Comparison of ENCODE assay signal across 19 cellular contexts in the genomic region with DNA sequence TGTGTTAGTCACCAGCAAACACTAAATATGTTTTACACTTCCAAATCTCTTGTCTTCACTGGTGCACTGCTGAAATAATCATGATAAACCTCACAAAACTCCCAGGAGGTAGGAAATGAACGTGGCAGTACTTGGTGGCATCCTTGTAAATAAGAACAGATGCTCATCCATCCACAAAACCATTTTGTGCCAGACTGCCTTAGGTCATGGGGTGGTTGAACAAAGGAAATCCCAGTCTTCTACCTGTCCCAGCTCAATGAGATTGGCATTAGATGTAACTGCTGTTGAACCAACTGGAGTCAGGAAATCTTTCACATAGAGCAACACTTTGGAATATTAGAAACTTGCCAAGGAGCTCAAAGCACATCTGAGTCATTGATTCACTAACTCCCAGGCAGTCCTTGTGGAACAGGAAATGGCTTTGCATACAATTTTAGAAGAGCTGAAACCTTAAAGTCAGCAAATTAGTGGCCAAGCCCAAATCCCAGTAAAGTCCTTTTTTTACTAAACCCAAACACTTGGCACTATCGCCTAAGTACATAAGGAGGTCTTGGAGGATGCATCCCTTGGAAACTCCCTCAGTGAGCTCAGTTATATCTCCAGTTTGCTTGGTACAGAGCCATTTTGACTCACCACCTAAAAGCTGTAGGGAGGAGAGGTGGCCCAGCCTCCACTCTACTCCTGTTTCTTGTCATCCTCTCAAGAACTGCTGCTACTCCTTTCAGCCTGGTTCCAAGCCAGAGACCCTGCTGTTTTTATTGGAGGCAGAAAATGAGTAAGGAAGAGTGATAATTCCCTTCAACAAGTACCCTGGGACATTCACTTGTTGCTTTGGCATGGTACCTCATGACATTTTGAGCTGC.
DNase-seq lines count a peak whose midpoint lies in the region; ATAC-seq and TF ChIP-seq lines count a peak whose summit lies in the region.
"Had no signal": no experiment of that assay in that cellular context is flagged by ENCODE, and none has a peak within 500 bp of the region (broad histone marks: within the 10 kb centered on the region; RNA-seq: fewer than 3 reads in every experiment).

No MANE protein-coding gene starts in this region.

- H3K27ac ChIP-seq in mesodermal cell (ENCODE audit: low read depth, low read length, severe bottlenecking) (peak overlapping the region; percentile 50), gastrocnemius medialis (no peak overlapping the region)
- H3K27ac ChIP-seq: BLaER1 treated with 17β-estradiol and CSF1 and Interleukin-3, amounts not matched to agents 10 nM and 100 nM; colonic mucosa; epithelial cell of prostate; vagina had no signal

- no peak for TF ChIP-seq POLR2A in gastrocnemius medialis (IDR thresholded peaks at IDR 0.05)

- 100% methylated on average over 1 of the region's 2 CpGs; no CpG with 5 or more reads in 1 of the 2 experiments for WGBS in mesodermal cell (ENCODE audit: insufficient coverage in 2 of 2), 2 experiments

- in situ Hi-C loops in gastrocnemius medialis (cut with MboI; ENCODE audit: low sequenced_read_pairs in 4 of 4), result no loop called here

- H3K36me3 ChIP-seq in mesodermal cell (ENCODE audit: control insufficient read depth, insufficient read depth, low read length) (no peaks in the 10 kb centered on the region), gastrocnemius medialis (no peaks in the 10 kb centered on the region)
- H3K36me3 ChIP-seq: BLaER1 treated with 17β-estradiol and CSF1 and Interleukin-3, amounts not matched to agents 10 nM and 100 nM; colonic mucosa; vagina had no signal

- ATAC-seq in GM18858 (IDR thresholded peaks at IDR 0.05; ENCODE audit: unreplicated experiment), result no peak
- no peak for ATAC-seq in gastrocnemius medialis
- ATAC-seq: stimulated activated memory B cell treated with anti-CD40 and anti-IgM and Interleukin-4, amounts not matched to agents 10 μg/mL and 1 μg/mL and 100 μg/mL, for 72 hours had no signal

- peak; percentile 45 for DNase-seq in Daoy (ENCODE audit: low read depth)
- peak; percentile 81 to 94 for DNase-seq in NCI-H446 (lab: John Stamatoyannopoulos, UW)
- DNase-seq in fibroblast of gingiva (ENCODE audit: low read depth), result peak; percentile 39
- DNase-seq in stimulated activated naive CD4-positive, alpha-beta T cell (lab: John Stamatoyannopoulos, UW), result no peak
- no peak for DNase-seq in gastrocnemius medialis
- DNase-seq in T-helper 2 cell treated with Interferon-gamma antibody and Interleukin-4, amounts not matched to agents 5 μg/mL and 100 μg/mL, for 36 hours (ENCODE audit: low spot score), result no peak
- DNase-seq: activated CD4-positive, alpha-beta T cell treated with anti-CD3 and anti-CD28 coated beads, Interleukin-2, amount 50 U/mL, for 4 hours; activated T-cell treated with anti-CD3 and anti-CD28 coated beads, Interleukin-2, amount 50 U/mL, for 24 hours; colonic mucosa; DMS79; H9; KBM-7; NCI-H1105 had no signal

- intact Hi-C loops in gastrocnemius medialis (cut with DNase I; ENCODE audit: low total_unique reads), result no loop called here

- peaks cover 41% of the 10 kb centered on the region for H3K9me3 Mint-ChIP-seq in T-helper 2 cell treated with Interferon-gamma antibody and Interleukin-4, amounts not matched to agents 5 μg/mL and 100 μg/mL, for 36 hours
- H3K9me3 Mint-ChIP-seq: H9 had no signal

- no peaks in the 10 kb centered on the region for H3K27me3 Mint-ChIP-seq in T-helper 2 cell treated with Interferon-gamma antibody and Interleukin-4, amounts not matched to agents 5 μg/mL and 100 μg/mL, for 36 hours (ENCODE audit: low read depth)
- H3K27me3 Mint-ChIP-seq: activated T-cell treated with anti-CD3 and anti-CD28 coated beads, Interleukin-2, amount 50 U/mL, for 24 hours; stimulated activated memory B cell treated with anti-CD40 and anti-IgM and Interleukin-4, amounts not matched to agents 10 μg/mL and 1 μg/mL and 100 μg/mL, for 72 hours had no signal

- H3K4me1 ChIP-seq in mesodermal cell (ENCODE audit: control insufficient read depth, insufficient read depth, low read length, poor library complexity, severe bottlenecking) (no peaks in the 10 kb centered on the region), gastrocnemius medialis (no peaks in the 10 kb centered on the region)
- H3K4me1 ChIP-seq: colonic mucosa had no signal

- TF ChIP-seq CTCF in gastrocnemius medialis (IDR thresholded peaks at IDR 0.05 in 4 of 5, conservative IDR thresholded peaks at IDR 0.05 in 1 of 5), result no peak

- no peaks in the 10 kb centered on the region for H3K27me3 ChIP-seq in gastrocnemius medialis
- H3K27me3 ChIP-seq: BLaER1 treated with 17β-estradiol and CSF1 and Interleukin-3, amounts not matched to agents 10 nM and 100 nM; colonic mucosa; vagina had no signal

- H3K4me3 Mint-ChIP-seq in T-helper 2 cell treated with Interferon-gamma antibody and Interleukin-4, amounts not matched to agents 5 μg/mL and 100 μg/mL, for 36 hours, result no peak overlapping the region
- H3K4me3 Mint-ChIP-seq: activated T-cell treated with anti-CD3 and anti-CD28 coated beads, Interleukin-2, amount 50 U/mL, for 24 hours; H9; stimulated activated memory B cell treated with anti-CD40 and anti-IgM and Interleukin-4, amounts not matched to agents 10 μg/mL and 1 μg/mL and 100 μg/mL, for 72 hours had no signal

- H3K4me1 Mint-ChIP-seq in T-helper 2 cell treated with Interferon-gamma antibody and Interleukin-4, amounts not matched to agents 5 μg/mL and 100 μg/mL, for 36 hours (ENCODE audit: low read depth), result no peaks in the 10 kb centered on the region
- H3K4me1 Mint-ChIP-seq: stimulated activated memory B cell treated with anti-CD40 and anti-IgM and Interleukin-4, amounts not matched to agents 10 μg/mL and 1 μg/mL and 100 μg/mL, for 72 hours had no signal

- H3K9me3 ChIP-seq in mesodermal cell (ENCODE audit: control insufficient read depth, low read length) (no peaks in the 10 kb centered on the region), gastrocnemius medialis (no peaks in the 10 kb centered on the region)
- H3K9me3 ChIP-seq: BLaER1 treated with 17β-estradiol and CSF1 and Interleukin-3, amounts not matched to agents 10 nM and 100 nM; colonic mucosa; vagina had no signal

- no peak overlapping the region for H3K4me3 ChIP-seq in mesodermal cell (ENCODE audit: extremely low read depth, insufficient read depth, low read length, poor library complexity, severe bottlenecking)
- H3K4me3 ChIP-seq in gastrocnemius medialis, result no peak overlapping the region
- H3K4me3 ChIP-seq: BLaER1 treated with 17β-estradiol and CSF1 and Interleukin-3, amounts not matched to agents 10 nM and 100 nM; colonic mucosa; vagina had no signal

- H3K36me3 Mint-ChIP-seq in T-helper 2 cell treated with Interferon-gamma antibody and Interleukin-4, amounts not matched to agents 5 μg/mL and 100 μg/mL, for 36 hours (ENCODE audit: low read depth), result no peaks in the 10 kb centered on the region
- H3K36me3 Mint-ChIP-seq: stimulated activated memory B cell treated with anti-CD40 and anti-IgM and Interleukin-4, amounts not matched to agents 10 μg/mL and 1 μg/mL and 100 μg/mL, for 72 hours had no signal

- no peak overlapping the region for H3K27ac Mint-ChIP-seq in T-helper 2 cell treated with Interferon-gamma antibody and Interleukin-4, amounts not matched to agents 5 μg/mL and 100 μg/mL, for 36 hours
- H3K27ac Mint-ChIP-seq: activated T-cell treated with anti-CD3 and anti-CD28 coated beads, Interleukin-2, amount 50 U/mL, for 24 hours; H9; stimulated activated memory B cell treated with anti-CD40 and anti-IgM and Interleukin-4, amounts not matched to agents 10 μg/mL and 1 μg/mL and 100 μg/mL, for 72 hours had no signal

Comparison
In these comparisons a context has a peak if more than half of its experiments do, and no peak if none do; other contexts are left out.
1. DNase-seq: peak in Daoy (single experiment), NCI-H446 (2 of 2) and fibroblast of gingiva (single experiment); none in stimulated activated naive CD4-positive, alpha-beta T cell (0 of 6), gastrocnemius medialis (0 of 2) and T-helper 2 cell treated with Interferon-gamma antibody and Interleukin-4, amounts not matched to agents 5 μg/mL and 100 μg/mL, for 36 hours (single experiment).